Comparison of ENCODE assay signal across 20 cellular contexts in genomic region chr19:44666852-44667251, GRCh38. TPM values are rescaled to one million over a fixed set of nuclear protein-coding genes. Genes with fewer than 3 reads are reported as not detected.
"Had no signal": no experiment of that assay in that cellular context is flagged by ENCODE, and none has a peak within 500 bp of the region (broad histone marks: within the 10 kb centered on the region; RNA-seq: fewer than 3 reads in every experiment).

No MANE protein-coding gene starts in this region.

- DNase-seq: activated CD4-positive, alpha-beta T cell treated with anti-CD3 and anti-CD28 coated beads for 48 hours; activated CD8-positive, alpha-beta memory T cell treated with anti-CD3 and anti-CD28 coated beads for 24 hours; activated effector memory CD4-positive, alpha-beta T cell treated with Interleukin-2 at 50 U/mL for 16 hours; activated T-cell treated with anti-CD3 and anti-CD28 coated beads for 4 hours; aorta; cerebellar nuclear complex; effector CD8-positive, alpha-beta T cell; foreskin melanocyte; kidney glomerular epithelial cell; right cardiac atrium; stimulated activated CD4-positive, alpha-beta T cell treated with anti-CD3 and anti-CD28 coated beads, Interleukin-4, amount 100 ng/mL, for 4 hours; stimulated activated CD8-positive, alpha-beta memory T cell treated with anti-CD3 and anti-CD28 coated beads, Interleukin-4, amount 100 ng/mL, for 48 hours; T-helper 17 cell; testis; upper lobe of left lung had no signal

- ATAC-seq: T-helper 17 cell had no signal

- H3K9me3 Mint-ChIP-seq: natural killer cell treated with Interleukin-12 subunit alpha and Interleukin-12 subunit beta and Interleukin-15 and Interleukin-18, amount 100 ng/mL, for 72 hours; stimulated activated naive CD8-positive, alpha-beta T cell treated with anti-CD3 and anti-CD28 coated beads, Interleukin-15, Interleukin-2, amounts not matched to agents 100 ng/mL and 50 ng/mL, for 24 hours had no signal

- H3K9me3 ChIP-seq: testis, upper lobe of left lung had no signal

- H3K4me3 ChIP-seq: skin epidermis, testis, upper lobe of left lung had no signal

- H3K4me1 Mint-ChIP-seq: T-helper 17 cell had no signal

- H3K27ac ChIP-seq: testis, upper lobe of left lung had no signal

- H3K36me3 Mint-ChIP-seq: natural killer cell treated with Interleukin-12 subunit alpha and Interleukin-12 subunit beta and Interleukin-15 and Interleukin-18, amount 100 ng/mL, for 72 hours had no signal

- H3K27ac Mint-ChIP-seq: natural killer cell treated with Interleukin-12 subunit alpha and Interleukin-12 subunit beta and Interleukin-15 and Interleukin-18, amount 100 ng/mL, for 72 hours; stimulated activated naive CD8-positive, alpha-beta T cell treated with anti-CD3 and anti-CD28 coated beads, Interleukin-15, Interleukin-2, amounts not matched to agents 100 ng/mL and 50 ng/mL, for 24 hours; T-helper 17 cell had no signal

- H3K27me3 Mint-ChIP-seq: natural killer cell treated with Interleukin-12 subunit alpha and Interleukin-12 subunit beta and Interleukin-15 and Interleukin-18, amount 100 ng/mL, for 72 hours; stimulated activated naive CD8-positive, alpha-beta T cell treated with anti-CD3 and anti-CD28 coated beads, Interleukin-15, Interleukin-2, amounts not matched to agents 100 ng/mL and 50 ng/mL, for 24 hours had no signal

- H3K4me3 Mint-ChIP-seq: natural killer cell treated with Interleukin-12 subunit alpha and Interleukin-12 subunit beta and Interleukin-15 and Interleukin-18, amount 100 ng/mL, for 72 hours; stimulated activated naive CD8-positive, alpha-beta T cell treated with anti-CD3 and anti-CD28 coated beads, Interleukin-15, Interleukin-2, amounts not matched to agents 100 ng/mL and 50 ng/mL, for 24 hours; T-helper 17 cell had no signal

- H3K27me3 ChIP-seq: testis, upper lobe of left lung had no signal

RNA-seq across cellular contexts. Expression of gene CEACAM16, which starts 32.1 kb away (rescaled TPM):
- total RNA-seq: lower leg skin; mesenteric fat pad; natural killer cell treated with Interleukin-12 subunit alpha and Interleukin-12 subunit beta and Interleukin-15 and Interleukin-18, amount 100 ng/mL, for 72 hours; right cardiac atrium; T-helper 17 cell; upper lobe of left lung had no signal
- polyA plus RNA-seq: aorta, right cardiac atrium had no signal

RNA-seq across cellular contexts. Expression of gene IGSF23, which starts 53.5 kb away (rescaled TPM):
- total RNA-seq: aorta; lower leg skin; mesenteric fat pad; natural killer cell treated with Interleukin-12 subunit alpha and Interleukin-12 subunit beta and Interleukin-15 and Interleukin-18, amount 100 ng/mL, for 72 hours; right cardiac atrium; T-helper 17 cell; upper lobe of left lung had no signal
- polyA plus RNA-seq: right cardiac atrium had no signal
